In the genomic region with DNA sequence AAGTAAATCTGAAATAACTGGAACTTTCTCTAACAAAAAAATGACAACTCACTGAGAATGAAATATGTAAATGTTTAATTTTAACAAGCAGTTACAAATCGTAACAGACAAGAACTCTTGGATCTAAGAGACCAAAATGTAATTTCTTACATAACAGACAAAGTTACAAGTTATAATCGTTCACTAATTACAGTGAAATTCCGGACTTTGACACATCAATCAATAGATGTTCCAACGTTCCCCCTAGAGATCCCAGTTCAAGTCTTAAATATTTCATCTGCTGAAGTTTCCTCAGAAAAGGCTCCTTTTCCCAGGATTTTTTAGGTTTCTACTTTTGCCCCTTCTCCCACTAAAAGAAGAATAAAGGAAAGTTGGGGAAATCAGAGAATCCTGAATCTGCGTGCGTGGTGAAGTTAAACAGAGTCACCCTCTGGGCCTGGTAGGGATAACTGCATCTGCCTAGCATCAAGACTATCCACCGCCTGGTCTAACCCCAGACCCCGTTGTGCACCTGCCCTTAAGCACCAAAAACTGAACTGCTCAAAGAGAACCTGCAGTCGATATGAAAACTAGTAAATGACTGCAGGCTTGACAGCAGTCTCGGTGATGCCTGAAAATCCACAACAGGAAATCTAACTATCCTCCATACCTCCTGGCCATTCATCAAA, we compare ENCODE assay signal across 8 cellular contexts. TPM values are rescaled to one million over a fixed set of nuclear protein-coding genes. Genes with fewer than 3 reads are reported as not detected.
A peak's percentile ranks its signal among the peaks of the same experiment; 100 is the strongest.
DNase-seq lines count a peak whose midpoint lies in the region; ATAC-seq and TF ChIP-seq lines count a peak whose summit lies in the region.

No MANE protein-coding gene starts in this region.

- DNase-seq in EL: peak; percentile 36
- no peak for DNase-seq in HFF-Myc (ENCODE audit: extremely low read depth, low read depth)
- peak; percentile 52 for DNase-seq in activated CD4-positive, alpha-beta memory T cell treated with anti-CD3 and anti-CD28 coated beads for 36 hours
- DNase-seq in fibroblast of villous mesenchyme (ENCODE audit: low read depth): peak; percentile 42
- DNase-seq in putamen (ENCODE audit: low spot score): peak; percentile 49
- no peak for DNase-seq in NCI-H524 (lab: John Stamatoyannopoulos, UW)

- H3K4me3 Mint-ChIP-seq in activated CD4-positive, alpha-beta memory T cell treated with anti-CD3 and anti-CD28 coated beads for 36 hours: peak overlapping the region; percentile 90

- ATAC-seq in GM21381 (IDR thresholded peaks at IDR 0.05; ENCODE audit: unreplicated experiment) (no peak), HG02642 (IDR thresholded peaks at IDR 0.05; ENCODE audit: poor library complexity, unreplicated experiment) (no peak)

- H3K27ac Mint-ChIP-seq in activated CD4-positive, alpha-beta memory T cell treated with anti-CD3 and anti-CD28 coated beads for 36 hours: peak overlapping the region; percentile 98

- no peaks in the 10 kb centered on the region for H3K27me3 Mint-ChIP-seq in activated CD4-positive, alpha-beta memory T cell treated with anti-CD3 and anti-CD28 coated beads for 36 hours

- peaks cover 53% of the 10 kb centered on the region for H3K4me1 Mint-ChIP-seq in activated CD4-positive, alpha-beta memory T cell treated with anti-CD3 and anti-CD28 coated beads for 36 hours (ENCODE audit: low read depth)

- intact Hi-C loops in activated CD4-positive, alpha-beta memory T cell treated with anti-CD3 and anti-CD28 coated beads for 36 hours (cut with micrococcal nuclease): loop anchor here (2.0 to 5.0 kb wide), 4 partner anchors 13 to 1025 kb away; partner anchors contain the start of gene CENPU

- peaks cover 26% of the 10 kb centered on the region for H3K36me3 Mint-ChIP-seq in activated CD4-positive, alpha-beta memory T cell treated with anti-CD3 and anti-CD28 coated beads for 36 hours

- CTCF ChIA-PET in activated CD4-positive, alpha-beta memory T cell treated with anti-CD3 and anti-CD28 coated beads for 36 hours (lab: Charles Lee): no interaction called here

- no peak for TF ChIP-seq CTCF in HFF-Myc (IDR thresholded peaks at IDR 0.05; ENCODE audit: low read depth, low read length, missing control alignments)
- no peak for TF ChIP-seq CTCF in fibroblast of villous mesenchyme (IDR thresholded peaks at IDR 0.05; ENCODE audit: insufficient read depth, low read depth, low read length)

- POLR2A ChIA-PET in activated CD4-positive, alpha-beta memory T cell treated with anti-CD3 and anti-CD28 coated beads for 36 hours (lab: Charles Lee): interaction anchor here (1.0 kb wide), 1 partner anchor 208 kb away, joined by 3 read pairs; no protein-coding TSS in a partner anchor

- H3K9me3 Mint-ChIP-seq in activated CD4-positive, alpha-beta memory T cell treated with anti-CD3 and anti-CD28 coated beads for 36 hours: no peaks in the 10 kb centered on the region

- peak overlapping the region; percentile 74 for H3K4me3 ChIP-seq in HFF-Myc (replicated peaks; ENCODE audit: low read depth, low read length)
- peak overlapping the region; percentile 99 for H3K4me3 ChIP-seq in fibroblast of villous mesenchyme (ENCODE audit: low read depth, low read length)

RNA-seq across cellular contexts. Expression of gene IRF2, which starts 2.3 kb away (rescaled TPM):
- total RNA-seq in activated CD4-positive, alpha-beta memory T cell treated with anti-CD3 and anti-CD28 coated beads for 36 hours: 10 to 100 TPM; 48.1 to 50.9 TPM
- 17.4 and 42.3 TPM in 2 replicates for total RNA-seq in fibroblast of villous mesenchyme

Comparison
In these comparisons a context has a peak if more than half of its experiments do, and no peak if none do; other contexts are left out.
1. DNase-seq: peak in EL (single experiment), activated CD4-positive, alpha-beta memory T cell treated with anti-CD3 and anti-CD28 coated beads for 36 hours (single experiment), fibroblast of villous mesenchyme (single experiment) and putamen (single experiment); none in HFF-Myc (single experiment) and NCI-H524 (0 of 2).